16 cellular contexts compared by ENCODE assay signal in the genomic region with DNA sequence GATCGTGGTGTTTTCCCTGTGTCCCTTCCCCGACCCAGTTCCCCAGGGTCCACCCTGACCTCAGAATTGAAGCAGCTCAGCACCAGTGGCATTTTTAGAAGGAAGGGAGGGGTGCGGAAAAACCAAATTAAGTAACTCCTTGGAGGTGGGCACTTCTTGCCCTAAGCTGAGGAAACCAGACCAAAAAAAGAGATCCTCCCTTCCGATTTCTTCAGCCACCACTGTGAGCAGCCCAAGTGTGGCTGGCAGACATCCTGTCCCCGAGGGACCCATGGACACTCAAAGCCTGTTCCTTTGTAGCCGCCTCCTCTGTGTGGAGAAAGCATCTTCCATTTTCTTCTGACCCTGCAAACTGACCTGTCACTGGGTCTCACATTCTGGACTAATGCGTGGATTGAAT. TPM values are rescaled to one million over a fixed set of nuclear protein-coding genes. Genes with fewer than 3 reads are reported as not detected.
A peak's percentile ranks its signal among the peaks of the same experiment; 100 is the strongest.
DNase-seq lines count a peak whose midpoint lies in the region; ATAC-seq, FAIRE-seq and TF ChIP-seq lines count a peak whose summit lies in the region.
"Had no signal": no experiment of that assay in that cellular context is flagged by ENCODE, and none has a peak within 500 bp of the region (broad histone marks: within the 10 kb centered on the region; RNA-seq: fewer than 3 reads in every experiment).

No MANE protein-coding gene starts in this region.

- H3K4me3 Mint-ChIP-seq in MCF 10A (ENCODE audit: unreplicated experiment): no peak overlapping the region
- H3K4me3 Mint-ChIP-seq: activated CD8-positive, alpha-beta T cell treated with anti-CD3 and anti-CD28 coated beads for 36 hours; CD8-positive, alpha-beta memory T cell; stimulated activated memory B cell treated with anti-CD40 and anti-IgM and Interleukin-4, amounts not matched to agents 10 μg/mL and 1 μg/mL and 100 μg/mL, for 72 hours had no signal

- in situ Hi-C loops in mammary epithelial cell (cut with MboI; ENCODE audit: low sequenced_read_pairs in 2 of 2): loop anchor here in 1 of 2 donors (5.0 kb wide), 1 partner anchor 32 kb away; the partner anchor contains the start of gene KIRREL1

- H3K4me1 ChIP-seq in mammary epithelial cell (ENCODE audit: insufficient read depth, low read length) (peaks cover 66% of the 10 kb centered on the region), fibroblast of lung (ENCODE audit: control insufficient read depth, extremely low read depth, insufficient read depth, low read length) (peaks cover 38% of the 10 kb centered on the region)

- intact Hi-C loops in MCF 10A (cut with micrococcal nuclease) (no loop called here), mammary epithelial cell (cut with micrococcal nuclease) (no loop called here), posterior vena cava (cut with DNase I) (no loop called here)

- dilution Hi-C loops in mammary epithelial cell (cut with HindIII; ENCODE audit: low sequenced_read_pairs): no loop called here

- no peaks in the 10 kb centered on the region for H3K9me3 Mint-ChIP-seq in MCF 10A (ENCODE audit: unreplicated experiment)
- H3K9me3 Mint-ChIP-seq: activated CD8-positive, alpha-beta T cell treated with anti-CD3 and anti-CD28 coated beads for 36 hours; CD8-positive, alpha-beta memory T cell; stimulated activated memory B cell treated with anti-CD40 and anti-IgM and Interleukin-4, amounts not matched to agents 10 μg/mL and 1 μg/mL and 100 μg/mL, for 72 hours had no signal

- CTCF ChIA-PET in MCF 10A (lab: Yijun Ruan, JAX): interaction anchor here (0.7 to 26.2 kb wide), 3 partner anchors 13 to 1828 kb away, joined by 3 to 494 read pairs (median 119); partner anchors contain the start of gene KIRREL1
- CTCF ChIA-PET in mammary epithelial cell (lab: Charles Lee; ENCODE audit: low non-redundant PET): no interaction called here

- BruUV-seq in MCF 10A (replicated peaks; lab: Mats Ljungman, UMichigan) (no TSS peak), mammary epithelial cell (replicated peaks; lab: Mats Ljungman, UMichigan) (no TSS peak)

- H3K36me3 Mint-ChIP-seq in MCF 10A (ENCODE audit: insufficient read depth, unreplicated experiment): peaks cover 11% of the 10 kb centered on the region
- H3K36me3 Mint-ChIP-seq: CD8-positive, alpha-beta memory T cell; stimulated activated memory B cell treated with anti-CD40 and anti-IgM and Interleukin-4, amounts not matched to agents 10 μg/mL and 1 μg/mL and 100 μg/mL, for 72 hours had no signal

- H3K27me3 Mint-ChIP-seq in MCF 10A (ENCODE audit: insufficient read depth, unreplicated experiment): no peaks in the 10 kb centered on the region

- H3K27ac ChIP-seq in mammary epithelial cell (ENCODE audit: insufficient read depth, low read depth, low read length) (no peak overlapping the region), fibroblast of lung (ENCODE audit: insufficient read depth, low read length) (no peak overlapping the region)
- H3K27ac ChIP-seq: neutrophil, SJCRH30 had no signal

- no peak overlapping the region for H3K9ac ChIP-seq in mammary epithelial cell (ENCODE audit: insufficient read depth, low read length)
- no peak overlapping the region for H3K9ac ChIP-seq in fibroblast of lung (ENCODE audit: insufficient read depth, low read length)

- WGBS in mammary epithelial cell (ENCODE audit: low coverage, missing lambda C conversion rate): 65% methylated on average over 7 of the region's 7 CpGs

- ATAC-seq in GM18907 (IDR thresholded peaks at IDR 0.05; ENCODE audit: unreplicated experiment) (no peak), HG02938 (IDR thresholded peaks at IDR 0.05; ENCODE audit: unreplicated experiment) (no peak)
- ATAC-seq: activated CD8-positive, alpha-beta T cell treated with anti-CD3 and anti-CD28 coated beads for 36 hours; stimulated activated memory B cell treated with anti-CD40 and anti-IgM and Interleukin-4, amounts not matched to agents 10 μg/mL and 1 μg/mL and 100 μg/mL, for 72 hours had no signal

- H2AFZ ChIP-seq in mammary epithelial cell (ENCODE audit: low read depth, low read length) (no peak overlapping the region), fibroblast of lung (ENCODE audit: low read length) (no peak overlapping the region)

- no peak for DNase-seq in MCF 10A (ENCODE audit: unreplicated experiment)
- no peak for DNase-seq in mammary epithelial cell
- DNase-seq in fibroblast of lung (ENCODE audit: low read depth in 2 of 2): no peak
- DNase-seq in posterior vena cava (ENCODE audit: low spot score): peak; percentile 85
- DNase-seq in GM19239 (ENCODE audit: insufficient read length, low spot score): no peak
- no peak for DNase-seq in NCI-H345 (lab: John Stamatoyannopoulos, UW)
- DNase-seq: activated CD8-positive, alpha-beta T cell treated with anti-CD3 and anti-CD28 coated beads for 36 hours; CD8-positive, alpha-beta memory T cell; SJCRH30 had no signal

- H3K27ac Mint-ChIP-seq in MCF 10A (ENCODE audit: low read depth, unreplicated experiment): peak overlapping the region; percentile 86
- H3K27ac Mint-ChIP-seq: activated CD8-positive, alpha-beta T cell treated with anti-CD3 and anti-CD28 coated beads for 36 hours; CD8-positive, alpha-beta memory T cell; stimulated activated memory B cell treated with anti-CD40 and anti-IgM and Interleukin-4, amounts not matched to agents 10 μg/mL and 1 μg/mL and 100 μg/mL, for 72 hours had no signal

- H3K36me3 ChIP-seq in mammary epithelial cell (ENCODE audit: insufficient read depth, low read length) (peaks cover 6% of the 10 kb centered on the region), fibroblast of lung (ENCODE audit: control insufficient read depth, insufficient read depth, low read length) (no peaks in the 10 kb centered on the region)
- H3K36me3 ChIP-seq: HAP-1, neutrophil, SJCRH30 had no signal

- H3K4me3 ChIP-seq in mammary epithelial cell (replicated peaks in 1 of 3; ENCODE audit: insufficient read depth in 1 of 3, low read depth in 2 of 3, low read length in 3 of 3): no peak overlapping the region
- no peak overlapping the region for H3K4me3 ChIP-seq in fibroblast of lung (replicated peaks in 1 of 4; ENCODE audit: control extremely low read depth in 1 of 4, insufficient read depth in 1 of 4, low read depth in 3 of 4, low read length in 4 of 4)
- H3K4me3 ChIP-seq: HAP-1, SJCRH30 had no signal

- no peaks in the 10 kb centered on the region for H4K20me1 ChIP-seq in mammary epithelial cell (ENCODE audit: insufficient read depth, low read length)
- H4K20me1 ChIP-seq in fibroblast of lung (ENCODE audit: control insufficient read depth, extremely low read depth, insufficient read depth, low read length): no peaks in the 10 kb centered on the region

- H3K4me1 Mint-ChIP-seq in MCF 10A (ENCODE audit: insufficient read depth, unreplicated experiment): peaks cover 68% of the 10 kb centered on the region
- H3K4me1 Mint-ChIP-seq: CD8-positive, alpha-beta memory T cell; stimulated activated memory B cell treated with anti-CD40 and anti-IgM and Interleukin-4, amounts not matched to agents 10 μg/mL and 1 μg/mL and 100 μg/mL, for 72 hours had no signal

- H3K4me2 ChIP-seq in mammary epithelial cell (ENCODE audit: insufficient read depth, low read depth, low read length) (no peak overlapping the region), fibroblast of lung (ENCODE audit: extremely low read depth, insufficient read depth, low read length) (peak overlapping the region; percentile 47)

- H3K79me2 ChIP-seq in mammary epithelial cell (ENCODE audit: insufficient read depth, low read length) (peaks cover 90% of the 10 kb centered on the region), fibroblast of lung (ENCODE audit: control insufficient read depth, insufficient read depth, low read length) (peaks cover 92% of the 10 kb centered on the region)

- no peak for FAIRE-seq in GM19239 (lab: Jason Lieb, UNC)
- FAIRE-seq: A204.1, TTC549 had no signal

- TF ChIP-seq CTCF in MCF 10A (IDR thresholded peaks at IDR 0.05; ENCODE audit: unreplicated experiment): no peak
- TF ChIP-seq CTCF in mammary epithelial cell (conservative IDR thresholded peaks at IDR 0.05 in 1 of 2, IDR thresholded peaks at IDR 0.05 in 1 of 2; ENCODE audit: extremely low read depth in 1 of 2, insufficient read depth in 1 of 2, low read depth in 1 of 2, low read length in 2 of 2): no peak
- no peak for TF ChIP-seq CTCF in fibroblast of lung (conservative IDR thresholded peaks at IDR 0.05 in 1 of 2, IDR thresholded peaks at IDR 0.05 in 1 of 2; ENCODE audit: low read depth in 1 of 2, low read length in 2 of 2)

- POLR2A ChIA-PET in MCF 10A (lab: Yijun Ruan, JAX): interaction anchor here (13.3 kb wide), 1 partner anchor 18 kb away, joined by 245 read pairs; no protein-coding TSS in a partner anchor

- H3K27me3 ChIP-seq in mammary epithelial cell (ENCODE audit: insufficient read depth, low read length) (no peaks in the 10 kb centered on the region), fibroblast of lung (ENCODE audit: control insufficient read depth, insufficient read depth, low read length) (no peaks in the 10 kb centered on the region)
- H3K27me3 ChIP-seq: neutrophil, SJCRH30 had no signal

- no peaks in the 10 kb centered on the region for H3K9me3 ChIP-seq in mammary epithelial cell (replicated peaks; ENCODE audit: insufficient read depth, low read length)
- no peaks in the 10 kb centered on the region for H3K9me3 ChIP-seq in fibroblast of lung (ENCODE audit: control insufficient read depth, insufficient read depth, low read depth, low read length)
- H3K9me3 ChIP-seq: HAP-1, neutrophil, SJCRH30 had no signal

RNA-seq across cellular contexts. Expression of gene KIRREL1, which starts 31.3 kb away (rescaled TPM):
- 73.6 and 101 TPM in 2 replicates for total RNA-seq in MCF 10A (2022)
- 100 to 1,000 TPM in 1 of 2 donors, 10 to 100 TPM in 1; 92.2 to 130 TPM for total RNA-seq in mammary epithelial cell
- 43.7 TPM for polyA plus RNA-seq in mammary epithelial cell
- polyA minus RNA-seq in mammary epithelial cell: 159 TPM
- 83.0 and 123 TPM in 2 replicates for total RNA-seq in fibroblast of lung
- polyA plus RNA-seq in fibroblast of lung: 42.2 and 55.5 TPM in 2 replicates
- 57.7 and 93.5 TPM in 2 replicates for polyA plus RNA-seq in fibroblast of lung (2012)
- polyA minus RNA-seq in fibroblast of lung (ENCODE audit: low replicate concordance): 192 and 249 TPM in 2 replicates
- 10 to 100 TPM; 57.9 to 68.9 TPM for total RNA-seq in posterior vena cava
- polyA plus RNA-seq: CD8-positive, alpha-beta memory T cell had no signal
